In genomic region chr10:26485150-26485941, GRCh38 we compare ENCODE assay signal across 12 cellular contexts. TPM values are rescaled to one million over a fixed set of nuclear protein-coding genes. Genes with fewer than 3 reads are reported as not detected.
A peak's percentile ranks its signal among the peaks of the same experiment; 100 is the strongest.
DNase-seq lines count a peak whose midpoint lies in the region; ATAC-seq, FAIRE-seq and TF ChIP-seq lines count a peak whose summit lies in the region.
"Had no signal": no experiment of that assay in that cellular context is flagged by ENCODE, and none has a peak within 500 bp of the region (broad histone marks: within the 10 kb centered on the region; RNA-seq: fewer than 3 reads in every experiment).

No MANE protein-coding gene starts in this region.

- POLR2A ChIA-PET in A549 (lab: Yijun Ruan, JAX), result no interaction called here

- TF ChIP-seq RAD21 in A549 (conservative IDR thresholded peaks at IDR 0.05 in 1 of 2, IDR thresholded peaks at IDR 0.05 in 1 of 2), result no peak

- no peak for TF ChIP-seq CTCF in A549 (IDR thresholded peaks at IDR 0.05)
- no peak for TF ChIP-seq CTCF in choroid plexus epithelial cell (conservative IDR thresholded peaks at IDR 0.05; ENCODE audit: low read depth, low read length)

- ATAC-seq in A549, result no peak
- ATAC-seq in memory B cell (ENCODE audit: low read depth), result no peak
- no peak for ATAC-seq in HG02759 (IDR thresholded peaks at IDR 0.05; ENCODE audit: unreplicated experiment)
- no peak for ATAC-seq in HG03460 (IDR thresholded peaks at IDR 0.05; ENCODE audit: unreplicated experiment)

- WGBS in A549 (ENCODE audit: missing lambda C conversion rate), result 77% methylated on average over 5 of the region's 5 CpGs

- CTCF ChIA-PET in A549 (lab: Yijun Ruan, JAX), result interaction anchor here (0.6 kb wide), 1 partner anchor 14 kb away, joined by 3 read pairs; no protein-coding TSS in a partner anchor

- H3K36me3 Mint-ChIP-seq in memory B cell, result peaks cover 12% of the 10 kb centered on the region

- FAIRE-seq in A549 (lab: Jason Lieb, UNC) (peak; percentile 13), GM19239 (lab: Jason Lieb, UNC) (peak; percentile 78)
- FAIRE-seq: endothelial cell of umbilical vein had no signal

- no peak overlapping the region for H3K4me3 Mint-ChIP-seq in memory B cell
- H3K4me3 Mint-ChIP-seq: neural crest cell had no signal

- TF ChIP-seq POLR2A in A549 (IDR thresholded peaks at IDR 0.05; ENCODE audit: low read length), result no peak

- no peaks in the 10 kb centered on the region for H3K27me3 Mint-ChIP-seq in memory B cell

- no peaks in the 10 kb centered on the region for H3K9me3 ChIP-seq in A549

- H3K9me3 Mint-ChIP-seq in memory B cell, result no peaks in the 10 kb centered on the region
- H3K9me3 Mint-ChIP-seq: neural crest cell had no signal

- peak overlapping the region; percentile 82 for H3K27ac Mint-ChIP-seq in memory B cell

- H3K4me1 ChIP-seq in A549, result peaks cover 69% of the 10 kb centered on the region

- peak in 1 of 2 experiments; percentile 27 for DNase-seq in A549 (ENCODE audit: low read depth in 1 of 2, low spot score in 1 of 2)
- DNase-seq in GM19239 (ENCODE audit: insufficient read length, low spot score), result no peak
- DNase-seq in choroid plexus epithelial cell (ENCODE audit: low read depth), result peak; percentile 12
- no peak for DNase-seq in memory B cell (ENCODE audit: low spot score in 2 of 2)
- DNase-seq in NCI-H446 treated with DMSO at 0.1 percent for 48 hours (lab: John Stamatoyannopoulos, UW), result no peak
- DNase-seq in dermis blood vessel endothelial cell, result no peak
- DNase-seq: DMS 273 treated with DMSO at 0.1 percent for 48 hours, NCI-H2029 had no signal

- no peak for TF ChIP-seq EP300 in A549 (IDR thresholded peaks at IDR 0.05)

- peaks cover 50% of the 10 kb centered on the region for H3K4me1 Mint-ChIP-seq in memory B cell
- H3K4me1 Mint-ChIP-seq: neural crest cell had no signal

- H3K4me3 ChIP-seq in A549 (no peak overlapping the region), choroid plexus epithelial cell (ENCODE audit: low read depth, low read length) (no peak overlapping the region)

- H3K4me2 ChIP-seq in A549, result peak overlapping the region; percentile 87

- H3K27ac ChIP-seq in A549, result peak overlapping the region; percentile 94 to 95

TF ChIP-seq in A549, 52 proteins besides CTCF, POLR2A, EP300 and RAD21:
- TF ChIP-seq BHLHE40 (IDR thresholded peaks at IDR 0.05; ENCODE audit: low read depth, low read length) (no peak), PHF8 (IDR thresholded peaks at IDR 0.05; ENCODE audit: borderline replicate concordance, low read depth) (no peak), RFX5 (IDR thresholded peaks at IDR 0.05) (no peak), CHD4 (IDR thresholded peaks at IDR 0.05; ENCODE audit: borderline replicate concordance) (no peak), ATOH8 (CRISPR knock-in tag; IDR thresholded peaks at IDR 0.05; ENCODE audit: low read depth) (peak; percentile 67; the same call in 1 of the 2 replicates), CBX2 (IDR thresholded peaks at IDR 0.05; ENCODE audit: borderline replicate concordance, low read depth) (no peak), EHF (CRISPR knock-in tag; IDR thresholded peaks at IDR 0.05) (no peak), NPAS2 (CRISPR knock-in tag; IDR thresholded peaks at IDR 0.05; ENCODE audit: borderline replicate concordance) (no peak), TFCP2L1 (CRISPR knock-in tag; IDR thresholded peaks at IDR 0.05) (peak; percentile 56; the same call in 1 of the 2 replicates)

RNA-seq across cellular contexts. Expression of gene APBB1IP, which starts 47.2 kb away (rescaled TPM):
- 0.96 and 1.2 TPM in 2 replicates for polyA plus RNA-seq in A549 (2011; rRNA removed)
- 0.58 and 0.69 TPM in 2 replicates for polyA plus RNA-seq in A549 (2012; cell fraction: cytosol; rRNA removed)
- polyA plus RNA-seq in A549 (2012; cell fraction: nucleus; rRNA removed), result 0.74 and 0.97 TPM in 2 replicates
- 6.6 to 9.2 TPM (median 7.5 TPM) in 3 replicates for polyA plus RNA-seq in A549 (2017; fragmentation: RNase III; extraction: RNeasy Plus Mini Kit Qiagen cat#74134 plus additional on column Dnase treatment)
- 1.1 and 1.2 TPM in 2 replicates for polyA minus RNA-seq in A549 (2011; rRNA and poly(A)+ RNA removed)
- total RNA-seq in dermis blood vessel endothelial cell, result 0.05 and 0.17 TPM in 2 replicates
- total RNA-seq: endothelial cell of umbilical vein, neural crest cell had no signal
- polyA plus RNA-seq: endothelial cell of umbilical vein had no signal
